In genomic region chr6:143060806-143061596, GRCh38 we compare ENCODE assay signal across 8 cellular contexts. TPM values are rescaled to one million over a fixed set of nuclear protein-coding genes. Genes with fewer than 3 reads are reported as not detected.
DNase-seq lines count a peak whose midpoint lies in the region; TF ChIP-seq lines count a peak whose summit lies in the region.

Gene AIG1, plus strand, starts transcription at chr6:143060889. Its CDS starts 37 bp downstream, at chr6:143060926.

- H3K79me1 ChIP-seq in mesendoderm (ENCODE audit: low read length), result no peaks in the 10 kb centered on the region

- no peaks in the 10 kb centered on the region for H3K4me1 ChIP-seq in mesendoderm (ENCODE audit: control insufficient read depth, low read depth, low read length)

- H2BK5ac ChIP-seq in mesendoderm (ENCODE audit: low read length), result no peak within 1 kb of the TSS

- DNase-seq in GM12865 (ENCODE audit: low read depth), result no peak
- DNase-seq in H7, result peak; percentile 90
- no peak for DNase-seq in LNCaP clone FGC (ENCODE audit: low read depth)
- peak; percentile 59 for DNase-seq in activated CD4-positive, alpha-beta T cell treated with anti-CD3 and anti-CD28 coated beads, Interleukin-2, amount 50 U/mL, for 1 hour
- DNase-seq in dermis blood vessel endothelial cell, result no peak
- peak; percentile 75 for DNase-seq in mesendoderm
- peak; percentile 42 for DNase-seq in stimulated activated CD8-positive, alpha-beta memory T cell treated with anti-CD3 and anti-CD28 coated beads, Interleukin-12 subunit alpha, Interleukin-12 subunit beta, amount 100 ng/mL, for 4 hours (ENCODE audit: low read depth)
- DNase-seq in SHP77 treated with DMSO at 0.1 percent for 48 hours (lab: John Stamatoyannopoulos, UW), result no peak

- no peak within 1 kb of the TSS for H2BK120ac ChIP-seq in mesendoderm (ENCODE audit: low read depth, low read length)

- H2AK5ac ChIP-seq in mesendoderm (ENCODE audit: low read length), result no peak within 1 kb of the TSS

- H3K27me3 ChIP-seq in H7 (ENCODE audit: control insufficient read depth, insufficient read depth, low read length) (no peaks in the 10 kb centered on the region), mesendoderm (ENCODE audit: insufficient read depth, low read length, poor library complexity) (no peaks in the 10 kb centered on the region)

- H3K4me2 ChIP-seq in mesendoderm (ENCODE audit: low read length), result peak within 1 kb of the TSS; percentile 90

- H3K9ac ChIP-seq in mesendoderm (ENCODE audit: low read length), result peak within 1 kb of the TSS; percentile 86

- no peak within 1 kb of the TSS for H2BK15ac ChIP-seq in mesendoderm (replicated peaks; ENCODE audit: low read depth)

- H3K4me3 ChIP-seq in GM12865 (ENCODE audit: low read depth, low read length) (peak within 1 kb of the TSS; percentile 96), H7 (ENCODE audit: insufficient read depth, low read depth, low read length) (peak within 1 kb of the TSS; percentile 56), LNCaP clone FGC (ENCODE audit: low read depth, low read length) (peak within 1 kb of the TSS; percentile 80), mesendoderm (ENCODE audit: low read length) (peak within 1 kb of the TSS; percentile 86)

- no peak within 1 kb of the TSS for H3K27ac ChIP-seq in mesendoderm (ENCODE audit: low read depth, low read length)

- no peak within 1 kb of the TSS for H3K4ac ChIP-seq in mesendoderm (ENCODE audit: low read depth, low read length)

- H3K18ac ChIP-seq in mesendoderm (ENCODE audit: low read length), result peak within 1 kb of the TSS; percentile 53

- WGBS in mesendoderm (ENCODE audit: extremely low coverage, insufficient coverage, low lambda C conversion rate), result no CpG with 5 or more reads among the region's 50 CpGs

- no peak within 1 kb of the TSS for H4K5ac ChIP-seq in mesendoderm (ENCODE audit: low read length)

- no peak within 1 kb of the TSS for H4K8ac ChIP-seq in mesendoderm (ENCODE audit: low read depth, low read length)

- H3K23ac ChIP-seq in mesendoderm (ENCODE audit: low read length), result peak within 1 kb of the TSS; percentile 80

- TF ChIP-seq CTCF in GM12865 (IDR thresholded peaks at IDR 0.05; ENCODE audit: insufficient read depth, low read depth, low read length, missing control alignments) (no peak), LNCaP clone FGC (IDR thresholded peaks at IDR 0.05; ENCODE audit: control insufficient read depth, extremely low read depth, insufficient read depth) (no peak)

- H3K36me3 ChIP-seq in H7 (replicated peaks; ENCODE audit: control insufficient read depth, insufficient read depth, low read length), result no peaks in the 10 kb centered on the region
- no peaks in the 10 kb centered on the region for H3K36me3 ChIP-seq in mesendoderm (ENCODE audit: control insufficient read depth, insufficient read depth, low read length)

- peak within 1 kb of the TSS; percentile 96 for H3K56ac ChIP-seq in mesendoderm (ENCODE audit: low read length)

- H3K79me2 ChIP-seq in mesendoderm (ENCODE audit: control insufficient read depth, insufficient read depth, low read length), result no peaks in the 10 kb centered on the region

RNA-seq across cellular contexts. Expression of gene AIG1, which starts in this region (rescaled TPM):
- total RNA-seq in H7 (2014; rRNA removed; shearing (Covaris generic)), result 18.3 and 18.6 TPM in 2 replicates
- total RNA-seq in dermis blood vessel endothelial cell, result 16.9 and 18.5 TPM in 2 replicates
- 26.0 TPM for polyA plus RNA-seq in mesendoderm (2013, experiment 1 of 2)
- polyA plus RNA-seq in mesendoderm (2013, experiment 2 of 2), result 24.7 TPM

Comparison
In these comparisons a context has a peak if more than half of its experiments do, and no peak if none do; other contexts are left out.
1. DNase-seq: peak in H7 (single experiment), activated CD4-positive, alpha-beta T cell treated with anti-CD3 and anti-CD28 coated beads, Interleukin-2, amount 50 U/mL, for 1 hour (single experiment), mesendoderm (single experiment) and stimulated activated CD8-positive, alpha-beta memory T cell treated with anti-CD3 and anti-CD28 coated beads, Interleukin-12 subunit alpha, Interleukin-12 subunit beta, amount 100 ng/mL, for 4 hours (single experiment); none in GM12865 (single experiment), LNCaP clone FGC (single experiment), dermis blood vessel endothelial cell (single experiment) and SHP77 treated with DMSO at 0.1 percent for 48 hours (single experiment).
2. Peak in every context shown above with its lines, with median percentiles within 50 percentile points of each other: H3K4me3 ChIP-seq.